Comparison of ENCODE assay signal across 18 cellular contexts in the genomic region with DNA sequence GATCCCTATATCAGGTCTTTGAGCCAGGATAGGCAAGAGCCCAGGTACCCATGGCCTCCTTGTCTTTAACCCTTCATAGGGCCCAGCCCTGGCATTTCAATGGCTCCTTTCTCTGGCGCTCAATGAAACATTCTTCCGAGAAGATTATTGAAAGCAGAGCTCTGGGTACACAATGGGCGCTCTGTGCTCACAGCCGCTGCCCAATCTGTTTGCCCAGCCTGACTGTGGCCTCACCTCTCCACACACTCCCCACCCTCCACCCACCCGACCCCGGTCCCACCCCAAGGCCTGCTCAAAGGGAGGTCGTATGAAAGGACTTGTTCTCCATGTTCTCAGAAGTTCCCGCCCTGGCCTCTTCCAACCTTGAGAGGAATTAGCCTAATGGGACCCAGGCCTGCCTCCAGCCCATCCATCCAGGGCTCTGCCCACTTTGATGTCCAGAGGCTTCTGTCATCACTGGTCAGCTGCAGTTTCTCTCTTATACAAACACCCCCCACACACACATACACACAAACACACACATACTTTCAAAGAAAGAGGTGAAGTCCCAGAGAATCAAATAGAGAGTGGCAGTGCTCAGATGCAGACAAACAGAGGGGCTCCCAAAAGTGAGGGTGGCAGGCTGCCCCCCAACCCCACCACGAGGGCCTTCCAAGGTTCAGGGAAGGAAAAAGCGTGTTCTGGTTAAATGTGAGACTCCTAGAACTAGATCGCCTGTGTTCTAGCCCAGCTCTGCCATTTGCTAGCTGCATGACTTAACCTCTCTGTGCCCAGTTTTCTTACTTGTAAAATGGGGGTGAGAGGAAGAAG. TPM values are rescaled to one million over a fixed set of nuclear protein-coding genes. Genes with fewer than 3 reads are reported as not detected.
DNase-seq lines count a peak whose midpoint lies in the region; ATAC-seq, FAIRE-seq and TF ChIP-seq lines count a peak whose summit lies in the region.
"Had no signal": no experiment of that assay in that cellular context is flagged by ENCODE, and none has a peak within 500 bp of the region (broad histone marks: within the 10 kb centered on the region; RNA-seq: fewer than 3 reads in every experiment).

No MANE protein-coding gene starts in this region.

- DNase-seq in HepG2 (ENCODE audit: low spot score) (peak; percentile 99), right lobe of liver (no peak), globus pallidus (ENCODE audit: low spot score) (peak; percentile 83), neural progenitor cell (ENCODE audit: low spot score) (no peak), mesothelial cell of epicardium (ENCODE audit: low spot score in 2 of 2, unreplicated experiment in 2 of 2) (no peak), RCC 7860 (ENCODE audit: low spot score) (no peak), LoVo (ENCODE audit: low spot score) (no peak), NCI-H1105 (lab: John Stamatoyannopoulos, UW) (no peak)
- DNase-seq: CD8-positive, alpha-beta T cell; DMS79 treated with DMSO at 0.1 percent for 48 hours; KBM-7; NCI-H1436 treated with DMSO at 0.1 percent for 48 hours; NCI-H2029 treated with DMSO at 0.1 percent for 48 hours; NCI-H2171 treated with DMSO at 0.1 percent for 48 hours; NCI-H774 had no signal

- H3K79me2 ChIP-seq in HepG2 (ENCODE audit: insufficient read depth, low read length) (no peaks in the 10 kb centered on the region), neural progenitor cell (ENCODE audit: low read depth) (no peaks in the 10 kb centered on the region)

- in situ Hi-C loops in HepG2 (cut with HindIII; ENCODE audit: extremely low pct_ligation_motif_present, low pct_unique_long_range_greater_than_20kb), result no loop called here

- POLR2A ChIA-PET in HepG2 (lab: Yijun Ruan, JAX), result interaction anchor here (0.7 to 2.6 kb wide), 6 partner anchors 9 to 48 kb away, joined by 3 to 12 read pairs (median 5); no protein-coding TSS in a partner anchor

- no peaks in the 10 kb centered on the region for H3K27me3 ChIP-seq in HepG2 (ENCODE audit: control insufficient read depth in 1 of 2, insufficient read depth in 2 of 2, low read length in 2 of 2)
- H3K27me3 ChIP-seq in right lobe of liver, result peaks cover 0 to under 1% of the 10 kb centered on the region in 2 donors
- no peaks in the 10 kb centered on the region for H3K27me3 ChIP-seq in neural progenitor cell

- no peak for TF ChIP-seq RAD21 in HepG2 (CRISPR knock-in tag; IDR thresholded peaks at IDR 0.05)

- WGBS in HepG2 (ENCODE audit: low lambda C conversion rate), result 6% methylated on average over 10 of the region's 11 CpGs
- WGBS in right lobe of liver (ENCODE audit: insufficient coverage, low coverage, low lambda C conversion rate, missing lambda C conversion rate), result 76% methylated on average over 7 of the region's 11 CpGs

- H3F3A ChIP-seq in neural progenitor cell (ENCODE audit: low read depth), result peaks cover 32% of the 10 kb centered on the region

- H3K36me3 Mint-ChIP-seq in neural progenitor cell (no peaks in the 10 kb centered on the region), mesothelial cell of epicardium (no peaks in the 10 kb centered on the region)
- H3K36me3 Mint-ChIP-seq: CD8-positive, alpha-beta T cell had no signal

- TF ChIP-seq CTCF in HepG2 (CRISPR knock-in tag; IDR thresholded peaks at IDR 0.05), result no peak
- no peak for TF ChIP-seq CTCF in right lobe of liver (IDR thresholded peaks at IDR 0.05)
- no peak for TF ChIP-seq CTCF in neural progenitor cell (IDR thresholded peaks at IDR 0.05)
- TF ChIP-seq CTCF in mesothelial cell of epicardium (IDR thresholded peaks at IDR 0.05; ENCODE audit: unreplicated experiment), result no peak

- peak overlapping the region; percentile 75 for H3K27ac ChIP-seq in HepG2 (ENCODE audit: extremely low read length, insufficient read depth, low read length)
- H3K27ac ChIP-seq in right lobe of liver, result no peak overlapping the region
- H3K27ac ChIP-seq in neural progenitor cell, result no peak overlapping the region
- H3K27ac ChIP-seq: BLaER1 had no signal

- 0 out of 6 replicates have a peak overlapping the region, but pooled peaks of 1 of the 3 experiments have one; percentile 21 for H3K4me3 ChIP-seq in HepG2 (replicated peaks in 1 of 3; ENCODE audit: insufficient read depth in 1 of 3, low read depth in 2 of 3, low read length in 3 of 3)
- H3K4me3 ChIP-seq in right lobe of liver, result no peak overlapping the region
- no peak overlapping the region for H3K4me3 ChIP-seq in neural progenitor cell
- H3K4me3 ChIP-seq: BLaER1, HAP-1 had no signal

- CTCF ChIA-PET in HepG2 (lab: Yijun Ruan, JAX; ENCODE audit: low intra/inter-chr PET ratio, low total read pairs), result no interaction called here

- H2AFZ ChIP-seq in HepG2 (ENCODE audit: low read length) (no peak overlapping the region), neural progenitor cell (replicated peaks) (no peak overlapping the region)

- FAIRE-seq in HepG2 (lab: Jason Lieb, UNC) (peak; percentile 92), RCC 7860 (lab: Jason Lieb, UNC) (no peak)

- peak; percentile 95 for ATAC-seq in HepG2
- ATAC-seq in right lobe of liver, result no peak
- ATAC-seq: CD8-positive, alpha-beta T cell had no signal

- H3K4me3 Mint-ChIP-seq in neural progenitor cell (no peak overlapping the region), mesothelial cell of epicardium (no peak overlapping the region)
- H3K4me3 Mint-ChIP-seq: CD8-positive, alpha-beta T cell had no signal

- H3K4me1 Mint-ChIP-seq in neural progenitor cell (peaks cover 81% of the 10 kb centered on the region), mesothelial cell of epicardium (peaks cover 43% of the 10 kb centered on the region)

- H4K20me1 ChIP-seq in HepG2 (ENCODE audit: insufficient read depth, low read length) (no peaks in the 10 kb centered on the region), neural progenitor cell (ENCODE audit: low read depth) (no peaks in the 10 kb centered on the region)
- H4K20me1 ChIP-seq: BLaER1 had no signal

- H3K9me3 ChIP-seq in HepG2 (ENCODE audit: low read length), result no peaks in the 10 kb centered on the region
- no peaks in the 10 kb centered on the region for H3K9me3 ChIP-seq in right lobe of liver
- no peaks in the 10 kb centered on the region for H3K9me3 ChIP-seq in neural progenitor cell (ENCODE audit: low read depth)
- H3K9me3 ChIP-seq: BLaER1, HAP-1 had no signal

- no TSS peak for BruUV-seq in HepG2 (replicated peaks; lab: Mats Ljungman, UMichigan)

- H3K36me3 ChIP-seq in HepG2 (replicated peaks in 1 of 2; ENCODE audit: control insufficient read depth in 1 of 2, insufficient read depth in 2 of 2, low read length in 2 of 2) (no peaks in the 10 kb centered on the region), right lobe of liver (no peaks in the 10 kb centered on the region), neural progenitor cell (no peaks in the 10 kb centered on the region)
- H3K36me3 ChIP-seq: BLaER1, HAP-1 had no signal

- H3K9me3 Mint-ChIP-seq in neural progenitor cell (no peaks in the 10 kb centered on the region), mesothelial cell of epicardium (no peaks in the 10 kb centered on the region)
- H3K9me3 Mint-ChIP-seq: CD8-positive, alpha-beta T cell had no signal

- peaks cover 11% of the 10 kb centered on the region for H3K27me3 Mint-ChIP-seq in neural progenitor cell (ENCODE audit: insufficient read depth, low read depth)
- H3K27me3 Mint-ChIP-seq in mesothelial cell of epicardium (ENCODE audit: low read depth), result no peaks in the 10 kb centered on the region

- H3K4me1 ChIP-seq in HepG2 (ENCODE audit: insufficient read depth, low read length), result peaks cover 88% of the 10 kb centered on the region
- peaks cover 0 to 2% (median 0%) of the 10 kb centered on the region in 4 donors for H3K4me1 ChIP-seq in right lobe of liver
- H3K4me1 ChIP-seq in neural progenitor cell, result peaks cover 29% of the 10 kb centered on the region

- peak overlapping the region; percentile 53 for H3K9ac ChIP-seq in HepG2 (ENCODE audit: insufficient read depth, low read depth, low read length)
- no peak overlapping the region for H3K9ac ChIP-seq in neural progenitor cell
- H3K9ac ChIP-seq: BLaER1 had no signal

- TF ChIP-seq POLR2A in HepG2 (IDR thresholded peaks at IDR 0.05; ENCODE audit: insufficient read depth in 1 of 2, low read depth in 2 of 2, low read length in 2 of 2) (no peak), right lobe of liver (IDR thresholded peaks at IDR 0.05) (no peak)

- TF ChIP-seq EP300 in HepG2 (IDR thresholded peaks at IDR 0.05; ENCODE audit: low read depth in 2 of 2, low read length in 2 of 2), result peak; percentile 61 to 94; a peak in 3 of 4 replicates
- peak; percentile 90; the same call in 1 of the 2 replicates for TF ChIP-seq EP300 in HepG2 (CRISPR knock-in tag; IDR thresholded peaks at IDR 0.05; ENCODE audit: borderline replicate concordance)

- intact Hi-C loops in HepG2 (cut with micrococcal nuclease; ENCODE audit: unreplicated experiment) (loop anchor here (1.0 kb wide), 1 partner anchor 9 kb away; no protein-coding TSS in a partner anchor), right lobe of liver (cut with DNase I) (no loop called here)

- peak overlapping the region; percentile 61 for H3K27ac Mint-ChIP-seq in neural progenitor cell
- H3K27ac Mint-ChIP-seq in mesothelial cell of epicardium, result no peak overlapping the region
- H3K27ac Mint-ChIP-seq: CD8-positive, alpha-beta T cell had no signal

- peak overlapping the region; percentile 73 for H3K4me2 ChIP-seq in HepG2 (ENCODE audit: low read depth, low read length)
- H3K4me2 ChIP-seq in neural progenitor cell, result no peak overlapping the region
- H3K4me2 ChIP-seq: BLaER1 had no signal

RNA-seq across cellular contexts. Expression of a gene that starts 5.1 kb away (rescaled TPM):
- total RNA-seq in HepG2 (2016; rRNA removed; fragmentation: Illumina TruSeq; extraction: Trizol) (17.6 and 33.9 TPM in 2 replicates), right lobe of liver (under 1 TPM in 5 of 6 experiments, not detected in 1; 0.06 to 0.51 (median 0.20) TPM), neural progenitor cell (ENCODE audit: low replicate concordance) (4.2 and 13.1 TPM in 2 replicates), mesothelial cell of epicardium (18.5 to 19.1 TPM (median 18.8 TPM) in 3 replicates)
- total RNA-seq in HepG2 (2016; cell fraction: cytosol; rRNA removed; fragmentation: Illumina TruSeq; extraction: Trizol; ENCODE audit: low read depth), result 3.1 and 3.4 TPM in 2 replicates
- total RNA-seq in HepG2 (2016; cell fraction: insoluble cytoplasmic fraction; rRNA removed; fragmentation: Illumina TruSeq; extraction: Trizol), result 21.4 and 37.4 TPM in 2 replicates
- total RNA-seq in HepG2 (2016; cell fraction: membrane; rRNA removed; fragmentation: Illumina TruSeq; extraction: Trizol), result 11.0 and 13.0 TPM in 2 replicates
- total RNA-seq in HepG2 (2016; cell fraction: nucleus; rRNA removed; fragmentation: Illumina TruSeq; extraction: Trizol), result 25.8 and 28.7 TPM in 2 replicates
- polyA plus RNA-seq in HepG2 (2011; rRNA removed), result 4.2 and 6.4 TPM in 2 replicates
- 6.1 and 8.6 TPM in 2 replicates for polyA plus RNA-seq in HepG2 (2011; cell fraction: cytosol; rRNA removed)
- 5.3 and 5.7 TPM in 2 replicates for polyA plus RNA-seq in HepG2 (2011; cell fraction: nucleus; rRNA removed)
- 2.2 and 3.5 TPM in 2 replicates for polyA plus RNA-seq in HepG2 (2012)
- 2.1 and 2.4 TPM in 2 replicates for polyA plus RNA-seq in HepG2 (2016; cell fraction: cytosol; fragmentation: Illumina TruSeq; extraction: Trizol; ENCODE audit: low read depth)
- polyA plus RNA-seq in HepG2 (2016; cell fraction: insoluble cytoplasmic fraction; fragmentation: Illumina TruSeq; extraction: Trizol; ENCODE audit: low read depth), result 14.2 and 17.0 TPM in 2 replicates
- polyA plus RNA-seq in HepG2 (2016; cell fraction: membrane; fragmentation: Illumina TruSeq; extraction: Trizol; ENCODE audit: low read depth), result 5.0 and 7.0 TPM in 2 replicates
- 29.1 and 30.1 TPM in 2 replicates for polyA plus RNA-seq in HepG2 (2016; cell fraction: nucleus; fragmentation: Illumina TruSeq; extraction: Trizol; ENCODE audit: insufficient read depth, low read depth)
- 0.07 and 16.9 TPM in 2 replicates for polyA minus RNA-seq in HepG2 (2011; rRNA and poly(A)+ RNA removed; ENCODE audit: low replicate concordance)
- polyA minus RNA-seq in HepG2 (2011; cell fraction: cytosol; rRNA and poly(A)+ RNA removed), result 5.9 and 6.4 TPM in 2 replicates
- 4.8 and 6.6 TPM in 2 replicates for polyA minus RNA-seq in HepG2 (2011; cell fraction: nucleus; rRNA and poly(A)+ RNA removed)

RNA-seq across cellular contexts. Expression of a gene that starts 18.2 kb away (rescaled TPM):
- total RNA-seq in HepG2 (2016; rRNA removed; fragmentation: Illumina TruSeq; extraction: Trizol), result 0.11 TPM in 1 of 2 replicates, not detected in the other
- total RNA-seq in HepG2 (2016; cell fraction: cytosol; rRNA removed; fragmentation: Illumina TruSeq; extraction: Trizol; ENCODE audit: low read depth), result not detected in 2 replicates
- 0.03 and 0.09 TPM in 2 replicates for total RNA-seq in HepG2 (2016; cell fraction: insoluble cytoplasmic fraction; rRNA removed; fragmentation: Illumina TruSeq; extraction: Trizol)
- total RNA-seq in HepG2 (2016; cell fraction: membrane; rRNA removed; fragmentation: Illumina TruSeq; extraction: Trizol), result not detected in 2 replicates
- total RNA-seq in HepG2 (2016; cell fraction: nucleus; rRNA removed; fragmentation: Illumina TruSeq; extraction: Trizol), result 0.25 and 0.40 TPM in 2 replicates
- 0.16 TPM in 1 of 2 replicates, not detected in the other for polyA plus RNA-seq in HepG2 (2011; rRNA removed)
- 0.03 and 0.04 TPM in 2 replicates for polyA plus RNA-seq in HepG2 (2011; cell fraction: cytosol; rRNA removed)
- polyA plus RNA-seq in HepG2 (2011; cell fraction: nucleus; rRNA removed), result 0.09 and 0.39 TPM in 2 replicates
- 0.03 and 0.08 TPM in 2 replicates for polyA plus RNA-seq in HepG2 (2012)
- 0.06 TPM in 1 of 2 replicates, not detected in the other for polyA plus RNA-seq in HepG2 (2016; cell fraction: cytosol; fragmentation: Illumina TruSeq; extraction: Trizol; ENCODE audit: low read depth)
- 0.05 TPM in 1 of 2 replicates, not detected in the other for polyA plus RNA-seq in HepG2 (2016; cell fraction: insoluble cytoplasmic fraction; fragmentation: Illumina TruSeq; extraction: Trizol; ENCODE audit: low read depth)
- not detected in 2 replicates for polyA plus RNA-seq in HepG2 (2016; cell fraction: membrane; fragmentation: Illumina TruSeq; extraction: Trizol; ENCODE audit: low read depth)
- polyA plus RNA-seq in HepG2 (2016; cell fraction: nucleus; fragmentation: Illumina TruSeq; extraction: Trizol; ENCODE audit: insufficient read depth, low read depth), result 0.34 and 0.43 TPM in 2 replicates
- 0.14 TPM in 1 of 2 replicates, not detected in the other for polyA minus RNA-seq in HepG2 (2011; rRNA and poly(A)+ RNA removed; ENCODE audit: low replicate concordance)
- not detected in 2 replicates for polyA minus RNA-seq in HepG2 (2011; cell fraction: cytosol; rRNA and poly(A)+ RNA removed)
- 0.12 TPM in 1 of 2 replicates, not detected in the other for polyA minus RNA-seq in HepG2 (2011; cell fraction: nucleus; rRNA and poly(A)+ RNA removed)
- total RNA-seq in right lobe of liver, result under 1 TPM in 3 of 6 experiments, not detected in 3; 0.10 to 0.26 (median 0.23) TPM
- 0.09 and 0.28 TPM in 2 replicates for total RNA-seq in neural progenitor cell (ENCODE audit: low replicate concordance)
- total RNA-seq in mesothelial cell of epicardium, result 3.9 to 4.1 TPM (median 4.0 TPM) in 3 replicates
- total RNA-seq: NCI-H460 had no signal

RNA-seq across cellular contexts. Expression of a gene that starts 49.7 kb away (rescaled TPM):
- total RNA-seq in HepG2 (2016; rRNA removed; fragmentation: Illumina TruSeq; extraction: Trizol) (41.6 and 44.5 TPM in 2 replicates), right lobe of liver (10 to 100 TPM in 2 of 6 experiments, 1 to 10 TPM in 4; 6.7 to 12.0 (median 8.9) TPM), neural progenitor cell (ENCODE audit: low replicate concordance) (37.9 and 79.8 TPM in 2 replicates), mesothelial cell of epicardium (53.7 to 58.8 TPM (median 55.7 TPM) in 3 replicates)
- 7.0 and 8.0 TPM in 2 replicates for total RNA-seq in HepG2 (2016; cell fraction: cytosol; rRNA removed; fragmentation: Illumina TruSeq; extraction: Trizol; ENCODE audit: low read depth)
- 34.8 and 42.9 TPM in 2 replicates for total RNA-seq in HepG2 (2016; cell fraction: insoluble cytoplasmic fraction; rRNA removed; fragmentation: Illumina TruSeq; extraction: Trizol)
- total RNA-seq in HepG2 (2016; cell fraction: membrane; rRNA removed; fragmentation: Illumina TruSeq; extraction: Trizol), result 12.4 and 12.6 TPM in 2 replicates
- 38.8 and 43.2 TPM in 2 replicates for total RNA-seq in HepG2 (2016; cell fraction: nucleus; rRNA removed; fragmentation: Illumina TruSeq; extraction: Trizol)
- polyA plus RNA-seq in HepG2 (2011; rRNA removed), result 9.9 and 10.1 TPM in 2 replicates
- 5.7 and 7.4 TPM in 2 replicates for polyA plus RNA-seq in HepG2 (2011; cell fraction: cytosol; rRNA removed)
- polyA plus RNA-seq in HepG2 (2011; cell fraction: nucleus; rRNA removed), result 27.8 and 31.6 TPM in 2 replicates
- 14.9 and 19.7 TPM in 2 replicates for polyA plus RNA-seq in HepG2 (2012)
- 2.9 and 3.4 TPM in 2 replicates for polyA plus RNA-seq in HepG2 (2016; cell fraction: cytosol; fragmentation: Illumina TruSeq; extraction: Trizol; ENCODE audit: low read depth)
- polyA plus RNA-seq in HepG2 (2016; cell fraction: insoluble cytoplasmic fraction; fragmentation: Illumina TruSeq; extraction: Trizol; ENCODE audit: low read depth), result 38.4 and 54.0 TPM in 2 replicates
- 6.2 and 8.3 TPM in 2 replicates for polyA plus RNA-seq in HepG2 (2016; cell fraction: membrane; fragmentation: Illumina TruSeq; extraction: Trizol; ENCODE audit: low read depth)
- polyA plus RNA-seq in HepG2 (2016; cell fraction: nucleus; fragmentation: Illumina TruSeq; extraction: Trizol; ENCODE audit: insufficient read depth, low read depth), result 61.9 and 69.6 TPM in 2 replicates
- 16.4 and 42.6 TPM in 2 replicates for polyA minus RNA-seq in HepG2 (2011; rRNA and poly(A)+ RNA removed; ENCODE audit: low replicate concordance)
- 9.8 and 12.7 TPM in 2 replicates for polyA minus RNA-seq in HepG2 (2011; cell fraction: cytosol; rRNA and poly(A)+ RNA removed)
- polyA minus RNA-seq in HepG2 (2011; cell fraction: nucleus; rRNA and poly(A)+ RNA removed), result 19.2 and 20.5 TPM in 2 replicates

Comparison
In these comparisons a context has a peak if more than half of its experiments do, and no peak if none do; other contexts are left out.
1. DNase-seq: peak in HepG2 (single experiment) and globus pallidus (single experiment); none in right lobe of liver (0 of 3), neural progenitor cell (single experiment), mesothelial cell of epicardium (0 of 2), RCC 7860 (single experiment), LoVo (single experiment) and NCI-H1105 (single experiment).